ENCODE assay signal across 30 cellular contexts in the genomic region with DNA sequence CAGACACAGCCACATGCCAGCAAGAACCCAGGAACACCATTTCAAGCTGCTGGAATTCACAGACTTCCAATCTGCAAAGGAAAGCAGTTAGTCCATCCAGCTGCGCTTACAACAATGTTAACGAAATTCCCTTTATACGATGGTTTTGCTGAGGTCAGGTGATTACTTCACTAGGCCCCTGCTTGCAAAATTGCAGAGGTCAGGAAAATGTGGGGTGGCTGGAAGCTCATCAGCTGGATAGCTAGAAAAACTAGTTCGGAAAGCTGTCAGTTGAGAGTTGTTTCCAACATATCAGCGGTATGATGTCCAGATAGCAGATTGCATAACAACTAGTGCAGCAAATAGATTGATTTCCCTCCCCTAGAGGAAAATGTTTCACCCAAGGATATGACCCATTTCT.
"Had no signal": no experiment of that assay in that cellular context is flagged by ENCODE, and none has a peak within 500 bp of the region (broad histone marks: within the 10 kb centered on the region; RNA-seq: fewer than 3 reads in every experiment).

No MANE protein-coding gene starts in this region.

- H3K4me2 ChIP-seq: smooth muscle cell had no signal

- H3K27me3 ChIP-seq: neutrophil, pancreas, spleen, suprapubic skin, testis, tibial artery, transverse colon, upper lobe of left lung, vagina had no signal

- H3K4me1 ChIP-seq: pancreas, psoas muscle, spleen, suprapubic skin, testis, tibial artery, transverse colon, upper lobe of left lung, vagina had no signal

- H3K27ac ChIP-seq: neutrophil, pancreas, psoas muscle, skin epidermis, spleen, suprapubic skin, testis, tibial artery, transverse colon, upper lobe of left lung, vagina had no signal

- H3K36me3 ChIP-seq: neutrophil, pancreas, spleen, suprapubic skin, tibial artery, transverse colon, upper lobe of left lung, vagina had no signal

- DNase-seq: naive thymus-derived CD8-positive, alpha-beta T cell; nephron progenitor cell; nucleus accumbens; pancreas; posterior cingulate gyrus; psoas muscle; right cardiac atrium; spleen; stimulated activated CD4-positive, alpha-beta T cell treated with anti-CD3 and anti-CD28 coated beads, Interleukin-12 subunit alpha, Interleukin-12 subunit beta, amount 100 ng/mL, for 4 hours; stimulated activated CD4-positive, alpha-beta T cell treated with anti-CD3 and anti-CD28 coated beads, Interleukin-1b, Interleukin-23, amount 100 ng/mL, for 48 hours; stimulated activated CD4-positive, alpha-beta T cell treated with anti-CD3 and anti-CD28 coated beads, Interleukin-4, amount 100 ng/mL, for 1 hour; stimulated activated CD4-positive, alpha-beta T cell treated with anti-CD3 and anti-CD28 coated beads, Interleukin-4, amount 100 ng/mL, for 4 hours; stimulated activated CD8-positive, alpha-beta memory T cell treated with anti-CD3 and anti-CD28 coated beads, Interleukin-4, amount 100 ng/mL, for 48 hours; stimulated activated naive CD4-positive, alpha-beta T cell; stimulated activated naive CD8-positive, alpha-beta T cell treated with anti-CD3 and anti-CD28 coated beads, Interleukin-15, amount 100 ng/mL, for 72 hours; stimulated activated naive CD8-positive, alpha-beta T cell treated with anti-CD3 and anti-CD28 coated beads, Interleukin-15, Interleukin-2, amounts not matched to agents 100 U/mL and 50 U/mL, for 24 hours; substantia nigra; testis; tibial artery; transverse colon; upper lobe of left lung had no signal

- H3K4me3 ChIP-seq: pancreas, psoas muscle, skin epidermis, smooth muscle cell, spleen, suprapubic skin, testis, tibial artery, transverse colon, upper lobe of left lung, vagina had no signal

- FAIRE-seq: pancreas, urothelium cell line had no signal

- ATAC-seq: naive thymus-derived CD8-positive, alpha-beta T cell; natural killer cell treated with Interleukin-12 subunit alpha and Interleukin-12 subunit beta and Interleukin-15 and Interleukin-18, amount 100 ng/mL, for 72 hours; pancreas; psoas muscle; right cardiac atrium; sciatic nerve; stimulated activated memory B cell treated with anti-CD40 and anti-IgM and Interleukin-4, amounts not matched to agents 10 μg/mL and 1 μg/mL and 100 μg/mL, for 72 hours; stimulated activated naive CD8-positive, alpha-beta T cell treated with anti-CD3 and anti-CD28 coated beads, Interleukin-15, amount 100 ng/mL, for 72 hours; stimulated activated naive CD8-positive, alpha-beta T cell treated with anti-CD3 and anti-CD28 coated beads, Interleukin-15, Interleukin-2, amounts not matched to agents 100 U/mL and 50 U/mL, for 24 hours had no signal

- H3K9me3 ChIP-seq: neutrophil, pancreas, psoas muscle, suprapubic skin, testis, tibial artery, transverse colon, upper lobe of left lung, vagina had no signal
